In the genomic region with DNA sequence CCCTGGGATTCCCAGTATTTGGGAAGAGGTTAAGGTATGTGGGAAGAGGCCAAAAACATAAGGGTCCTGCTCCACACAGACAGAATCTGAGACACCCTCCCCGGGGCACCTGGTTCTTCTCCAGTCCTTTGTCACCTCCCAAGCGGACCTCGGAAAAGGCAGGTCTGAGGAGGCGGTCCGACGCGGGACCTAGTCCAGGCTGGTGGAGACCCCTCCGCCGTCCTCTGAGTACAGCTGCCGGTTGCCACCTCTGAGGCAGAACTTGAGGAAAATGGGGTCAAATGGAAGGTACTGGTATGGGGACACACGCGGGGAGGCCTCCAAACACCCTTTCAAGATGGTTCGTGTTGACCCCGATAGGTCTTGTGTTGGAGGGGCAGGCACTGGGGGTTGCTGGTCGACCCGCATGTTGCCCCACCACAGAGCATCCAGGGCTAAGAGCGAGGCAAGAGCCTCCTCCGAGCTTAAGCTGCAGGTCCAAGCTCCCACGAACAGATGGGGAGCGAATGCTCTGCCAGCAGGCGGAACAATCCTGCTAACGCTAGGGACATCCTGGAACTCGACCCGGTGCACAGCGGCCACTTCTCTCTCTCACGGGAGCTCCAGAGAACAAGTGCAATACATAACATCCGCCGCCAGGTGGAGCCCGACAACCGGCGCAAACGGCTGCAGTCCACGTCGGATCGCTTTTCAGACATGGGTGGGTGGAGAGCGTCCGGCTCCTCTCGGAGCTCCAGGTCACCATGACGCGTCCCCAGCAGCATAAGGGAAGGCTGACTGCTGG, we compare ENCODE assay signal across 8 cellular contexts.
A peak's percentile ranks its signal among the peaks of the same experiment; 100 is the strongest.
DNase-seq lines count a peak whose midpoint lies in the region; TF ChIP-seq lines count a peak whose summit lies in the region.
"Not testable (repeated sequence)": the region's sequence is repeated elsewhere in the genome, so short reads cannot be mapped to it uniquely, and the experiment has no call there.

No MANE protein-coding gene starts in this region.

- DNase-seq in HL-60 (ENCODE audit: low read depth in 1 of 2, low spot score in 1 of 2), result peak; percentile 28 to 69
- peak; percentile 57 for DNase-seq in NCI-H510A treated with DMSO at 0.1 percent for 48 hours (lab: John Stamatoyannopoulos, UW)
- DNase-seq in activated CD4-positive, alpha-beta T cell treated with anti-CD3 and anti-CD28 coated beads for 1 hour, result peak; percentile 31
- peak; percentile 66 for DNase-seq in mammary epithelial cell
- peak; percentile 46 for DNase-seq in iPS DF 4.7 (ENCODE audit: extremely low read depth, low spot score)
- peak; percentile 4 for DNase-seq in retinal pigment epithelial cell (ENCODE audit: low read depth)
- peak; percentile 75 for DNase-seq in ureter (ENCODE audit: low spot score)

- in situ Hi-C loops in mammary epithelial cell (cut with MboI; ENCODE audit: low sequenced_read_pairs in 2 of 2), result not testable (repeated sequence)

- not testable (repeated sequence) for H3K27ac ChIP-seq in HL-60 (replicated peaks); mammary epithelial cell (ENCODE audit: insufficient read depth, low read depth, low read length)

- peak overlapping the region; percentile 68 for H2AFZ ChIP-seq in mammary epithelial cell (ENCODE audit: low read depth, low read length)

- TF ChIP-seq CTCF in GM12875 (IDR thresholded peaks at IDR 0.05; ENCODE audit: borderline replicate concordance, insufficient read depth, low read depth, low read length) (peak; percentile 84), HL-60 (IDR thresholded peaks at IDR 0.05; ENCODE audit: insufficient read depth, low read length) (peak; percentile 58), mammary epithelial cell (conservative IDR thresholded peaks at IDR 0.05 in 1 of 2, IDR thresholded peaks at IDR 0.05 in 1 of 2; ENCODE audit: extremely low read depth in 1 of 2, insufficient read depth in 1 of 2, low read depth in 1 of 2, low read length in 2 of 2) (peak; percentile 54 to 89), retinal pigment epithelial cell (conservative IDR thresholded peaks at IDR 0.05; ENCODE audit: low read depth, low read length) (peak; percentile 65)

- WGBS in mammary epithelial cell (ENCODE audit: low coverage, missing lambda C conversion rate), result 32% methylated on average over 30 of the region's 40 CpGs

- intact Hi-C loops in mammary epithelial cell (cut with micrococcal nuclease), result not testable (repeated sequence)

- CTCF ChIA-PET in mammary epithelial cell (lab: Charles Lee; ENCODE audit: low non-redundant PET), result not testable (repeated sequence)

- not testable (repeated sequence) for BruUV-seq in mammary epithelial cell (replicated peaks; lab: Mats Ljungman, UMichigan)

- H3K9ac ChIP-seq in mammary epithelial cell (ENCODE audit: insufficient read depth, low read length), result not testable (repeated sequence)

- H3K27me3 ChIP-seq in HL-60 (ENCODE audit: insufficient read depth, poor library complexity, severe bottlenecking); mammary epithelial cell (ENCODE audit: insufficient read depth, low read length): not testable (repeated sequence)

- H3K79me2 ChIP-seq in mammary epithelial cell (ENCODE audit: insufficient read depth, low read length), result not testable (repeated sequence)

- not testable (repeated sequence) for H3K9me3 ChIP-seq in mammary epithelial cell (replicated peaks; ENCODE audit: insufficient read depth, low read length)

- dilution Hi-C loops in mammary epithelial cell (cut with HindIII; ENCODE audit: low sequenced_read_pairs), result not testable (repeated sequence)

- H3K4me2 ChIP-seq in mammary epithelial cell (ENCODE audit: insufficient read depth, low read depth, low read length), result peak overlapping the region; percentile 66

- H4K20me1 ChIP-seq in mammary epithelial cell (ENCODE audit: insufficient read depth, low read length), result not testable (repeated sequence)

- not testable (repeated sequence) for H3K36me3 ChIP-seq in mammary epithelial cell (ENCODE audit: insufficient read depth, low read length)

- H3K4me3 ChIP-seq in GM12875 (ENCODE audit: low read depth, low read length) (peak overlapping the region; percentile 19), HL-60 (replicated peaks; ENCODE audit: insufficient read depth, low read length) (peak overlapping the region; percentile 27), mammary epithelial cell (replicated peaks in 1 of 3; ENCODE audit: insufficient read depth in 1 of 3, low read depth in 2 of 3, low read length in 3 of 3) (peak overlapping the region; percentile 36 to 42 (median 41))
- not testable (repeated sequence) for H3K4me3 ChIP-seq in retinal pigment epithelial cell (ENCODE audit: low read length)

- not testable (repeated sequence) for H3K4me1 ChIP-seq in mammary epithelial cell (ENCODE audit: insufficient read depth, low read length)

Comparison
In these comparisons a context has a peak if more than half of its experiments do, and no peak if none do; other contexts are left out.
1. DNase-seq: peak in every context shown above with its lines; median percentile 75 in ureter; 66 in mammary epithelial cell; 57 in NCI-H510A treated with DMSO at 0.1 percent for 48 hours; 48 in HL-60; 46 in iPS DF 4.7; 31 in activated CD4-positive, alpha-beta T cell treated with anti-CD3 and anti-CD28 coated beads for 1 hour; 4 in retinal pigment epithelial cell.